In the genomic region with DNA sequence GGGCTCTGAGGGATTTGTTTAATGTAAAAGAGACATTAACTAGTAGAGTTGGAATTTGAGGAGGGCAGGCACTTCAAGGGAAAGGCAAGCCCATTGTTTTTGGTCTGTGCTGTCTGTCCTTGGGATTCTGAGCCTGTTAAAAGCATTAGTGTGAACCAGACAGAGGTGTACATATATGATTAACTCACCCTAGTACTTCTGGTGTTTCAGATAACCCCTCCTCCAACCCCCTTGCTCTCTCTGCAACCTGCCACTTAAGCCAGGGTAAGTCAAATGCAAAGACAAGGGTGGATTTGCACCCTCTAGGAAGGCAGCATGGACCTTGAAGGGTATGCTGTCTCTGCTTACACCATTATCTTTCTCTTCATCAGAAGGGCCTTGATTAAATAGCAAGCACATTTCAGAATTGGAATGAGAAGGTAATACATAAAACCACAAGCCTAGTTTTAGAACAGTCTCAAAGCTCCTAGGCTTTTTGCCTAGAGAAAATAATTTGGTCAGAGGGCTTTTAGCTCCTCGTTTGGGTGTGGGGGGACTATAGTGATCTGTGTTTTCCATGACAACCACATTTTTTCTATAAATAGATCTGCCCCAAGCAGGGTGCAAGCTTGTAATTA, we compare ENCODE assay signal across 20 cellular contexts.
DNase-seq lines count a peak whose midpoint lies in the region; ATAC-seq, FAIRE-seq and TF ChIP-seq lines count a peak whose summit lies in the region.
"Had no signal": no experiment of that assay in that cellular context is flagged by ENCODE, and none has a peak within 500 bp of the region (broad histone marks: within the 10 kb centered on the region; RNA-seq: fewer than 3 reads in every experiment).

No MANE protein-coding gene starts in this region.

- no peak overlapping the region for H2BK5ac ChIP-seq in H1 (ENCODE audit: low read depth, low read length)

- H2AFZ ChIP-seq in H1 (ENCODE audit: low read length) = peak overlapping the region; percentile 67

- no peak overlapping the region for H3K18ac ChIP-seq in H1 (ENCODE audit: extremely low read depth, low read length)

- no peaks in the 10 kb centered on the region for H3K27me3 ChIP-seq in H1 (replicated peaks in 1 of 4; ENCODE audit: control insufficient read depth in 3 of 4, extremely low read depth in 1 of 4, insufficient read depth in 3 of 4, low read length in 3 of 4)
- H3K27me3 ChIP-seq in tibial nerve = no peaks in the 10 kb centered on the region
- H3K27me3 ChIP-seq: cardiac muscle cell, heart right ventricle, upper lobe of left lung had no signal

- no peaks in the 10 kb centered on the region for H3K36me3 ChIP-seq in H1 (ENCODE audit: control insufficient read depth in 2 of 4, insufficient read depth in 4 of 4, low read length in 3 of 4)
- H3K36me3 ChIP-seq in tibial nerve = no peaks in the 10 kb centered on the region
- H3K36me3 ChIP-seq: cardiac muscle cell, heart right ventricle, upper lobe of left lung had no signal

- no peak overlapping the region for H3K56ac ChIP-seq in H1 (replicated peaks; ENCODE audit: insufficient read length, low read depth, low read length)

- H3K4me1 ChIP-seq in H1 (replicated peaks in 1 of 4; ENCODE audit: control insufficient read depth in 3 of 4, insufficient read depth in 4 of 4, low read length in 3 of 4) = no peaks in the 10 kb centered on the region
- H3K4me1 ChIP-seq in tibial nerve = no peaks in the 10 kb centered on the region

- H3K27ac ChIP-seq in H1 (ENCODE audit: low read depth, low read length) = no peak overlapping the region
- no peak overlapping the region for H3K27ac ChIP-seq in tibial nerve
- H3K27ac ChIP-seq: cardiac muscle cell, heart right ventricle, upper lobe of left lung had no signal

- CTCF ChIA-PET in H1 (lab: Charles Lee; ENCODE audit: partially characterized antibody) = no interaction called here

- H3K4me2 ChIP-seq in H1 (ENCODE audit: insufficient read depth in 1 of 2, low read depth in 2 of 2, low read length in 2 of 2) = no peak overlapping the region

- no peak overlapping the region for H2BK12ac ChIP-seq in H1 (ENCODE audit: low read depth, low read length)

- H3K4me3 ChIP-seq in H1 (ENCODE audit: extremely low read depth in 1 of 4, insufficient read depth in 2 of 4, low read depth in 3 of 4, low read length in 4 of 4) (no peak overlapping the region), tibial nerve (no peak overlapping the region)
- H3K4me3 ChIP-seq: cardiac muscle cell, heart right ventricle, upper lobe of left lung had no signal

- DNase-seq in H1 (ENCODE audit: low read depth in 1 of 2, low spot score in 2 of 2) (no peak), tibial nerve (ENCODE audit: low spot score in 2 of 2) (no peak), anterior cingulate cortex (lab: John Stamatoyannopoulos, UW) (no peak), NCI-H1417 treated with DMSO at 0.1 percent for 48 hours (lab: John Stamatoyannopoulos, UW) (no peak)
- DNase-seq: activated CD4-positive, alpha-beta memory T cell treated with anti-CD3 and anti-CD28 coated beads for 36 hours; activated naive CD8-positive, alpha-beta T cell treated with anti-CD3 and anti-CD28 coated beads, Interleukin-2, amount 10 ng/mL, durations not matched to agents 7 days and 5 days; C1 segment of cervical spinal cord; DMS79; heart right ventricle; NCI-H2171; NCI-H748 treated with DMSO at 0.1 percent for 48 hours; stimulated activated naive CD4-positive, alpha-beta T cell; upper lobe of left lung had no signal

- H3K14ac ChIP-seq in H1 (ENCODE audit: insufficient read length) = no peak overlapping the region

- H3K79me2 ChIP-seq in H1 (ENCODE audit: control insufficient read depth in 1 of 2, insufficient read depth in 2 of 2, low read length in 2 of 2) = no peaks in the 10 kb centered on the region

- no peak overlapping the region for H4K5ac ChIP-seq in H1 (ENCODE audit: insufficient read length, low read depth, low read length)

- H2BK15ac ChIP-seq in H1 (ENCODE audit: low read length) = no peak overlapping the region

- no peak for TF ChIP-seq RAD21 in H1 (IDR thresholded peaks at IDR 0.05 in 1 of 2, conservative IDR thresholded peaks at IDR 0.05 in 1 of 2; ENCODE audit: low read depth in 2 of 2, low read length in 2 of 2)

- 100% methylated on average over 1 of the region's 1 CpG; no CpG with 5 or more reads in 1 of the 2 experiments for WGBS in H1 (ENCODE audit: extremely low coverage in 1 of 2, insufficient coverage in 1 of 2, insufficient read length in 1 of 2, insufficient replicate concordance in 2 of 2, low coverage in 1 of 2, low lambda C conversion rate in 2 of 2, missing lambda C conversion rate in 1 of 2), 2 experiments
- WGBS in tibial nerve, 2 donors = 24 to 32% methylated on average over 1 of the region's 1 CpG

- H3K23me2 ChIP-seq in H1 (ENCODE audit: low read depth, low read length) = no peaks in the 10 kb centered on the region

- FAIRE-seq in H1 (lab: Jason Lieb, UNC) = no peak
- FAIRE-seq: HepG2, islet of Langerhans had no signal

- H4K91ac ChIP-seq in H1 (replicated peaks; ENCODE audit: insufficient read length, low read length) = no peak overlapping the region

- TF ChIP-seq EP300 in H1 (IDR thresholded peaks at IDR 0.05; ENCODE audit: borderline replicate concordance in 1 of 2, low read depth in 2 of 2, low read length in 2 of 2) = no peak
- no peak for TF ChIP-seq EP300 in tibial nerve (IDR thresholded peaks at IDR 0.05)

- H3K79me1 ChIP-seq in H1 (ENCODE audit: low read depth, low read length) = no peaks in the 10 kb centered on the region

- no peak overlapping the region for H2BK20ac ChIP-seq in H1 (ENCODE audit: low read length)

- no peak for TF ChIP-seq POLR2A in H1 (IDR thresholded peaks at IDR 0.05; ENCODE audit: control extremely low read depth in 1 of 2, low read depth in 2 of 2, low read length in 2 of 2)
- no peak for TF ChIP-seq POLR2A in tibial nerve (IDR thresholded peaks at IDR 0.05)

- no peak overlapping the region for H3K4ac ChIP-seq in H1 (replicated peaks; ENCODE audit: insufficient read length, low read depth, low read length)

- no peak overlapping the region for H2AK5ac ChIP-seq in H1 (ENCODE audit: low read depth, low read length)

- no peak overlapping the region for H4K8ac ChIP-seq in H1 (ENCODE audit: extremely low read depth, insufficient read depth, low read length)

- no peak overlapping the region for H3K23ac ChIP-seq in H1 (ENCODE audit: insufficient read length)

- H3K9me3 ChIP-seq in H1 (ENCODE audit: insufficient read depth in 2 of 2, low read depth in 1 of 2, low read length in 1 of 2) = peaks cover 13 to 16% of the 10 kb centered on the region in 2 experiments
- peaks cover 0 to 25% (median 3%) of the 10 kb centered on the region in 4 donors for H3K9me3 ChIP-seq in tibial nerve

- no peak overlapping the region for H2BK120ac ChIP-seq in H1 (replicated peaks; ENCODE audit: low read depth, low read length)

- no peak overlapping the region for H3K9ac ChIP-seq in H1 (replicated peaks in 1 of 4; ENCODE audit: extremely low read depth in 1 of 4, low read depth in 3 of 4, low read length in 3 of 4)

- H4K20me1 ChIP-seq in H1 (replicated peaks in 1 of 2; ENCODE audit: control insufficient read depth in 1 of 2, insufficient read depth in 2 of 2, low read length in 2 of 2) = no peaks in the 10 kb centered on the region

- no peak for TF ChIP-seq CTCF in H1 (IDR thresholded peaks at IDR 0.05; ENCODE audit: control extremely low read depth in 1 of 3, insufficient read depth in 1 of 3, low read depth in 1 of 3, low read length in 3 of 3)
- TF ChIP-seq CTCF in tibial nerve (IDR thresholded peaks at IDR 0.05) = no peak

- ATAC-seq in GM18907 (IDR thresholded peaks at IDR 0.05; ENCODE audit: unreplicated experiment) (peak; percentile 93), GM21529 (IDR thresholded peaks at IDR 0.05; ENCODE audit: unreplicated experiment) (peak; percentile 69), HG03378 (IDR thresholded peaks at IDR 0.05; ENCODE audit: unreplicated experiment) (peak; percentile 82), GM19035 (IDR thresholded peaks at IDR 0.05; ENCODE audit: unreplicated experiment) (no peak)
- ATAC-seq: heart right ventricle, HepG2 had no signal

- POLR2A ChIA-PET in H1 (lab: Charles Lee; ENCODE audit: partially characterized antibody) = no interaction called here

TF ChIP-seq in H1, 55 proteins besides CTCF, POLR2A, EP300 and RAD21:
- TF ChIP-seq SAP30 (IDR thresholded peaks at IDR 0.05; ENCODE audit: insufficient read depth, insufficient replicate concordance, low read length) (no peak), MAX (IDR thresholded peaks at IDR 0.05) (no peak), CBX8 (IDR thresholded peaks at IDR 0.05; ENCODE audit: borderline replicate concordance, low read depth, low read length) (no peak), MAFK (IDR thresholded peaks at IDR 0.05; ENCODE audit: low read depth, low read length) (no peak), BRCA1 (IDR thresholded peaks at IDR 0.05; ENCODE audit: low read depth, low read length) (no peak), SP1 (IDR thresholded peaks at IDR 0.05; ENCODE audit: low read depth, low read length) (no peak), TEAD4 (IDR thresholded peaks at IDR 0.05; ENCODE audit: low read depth, low read length) (no peak), HDAC6 (IDR thresholded peaks at IDR 0.05; ENCODE audit: low read depth, low read length) (no peak), RXRA (IDR thresholded peaks at IDR 0.05; ENCODE audit: insufficient read depth, low read depth, low read length) (no peak), TCF12 (IDR thresholded peaks at IDR 0.05; ENCODE audit: low read depth, low read length) (no peak), RNF2 (IDR thresholded peaks at IDR 0.05; ENCODE audit: borderline replicate concordance, low read depth, low read length, missing control alignments, poor library complexity, severe bottlenecking) (no peak)
- TF ChIP-seq, protein P1, sequence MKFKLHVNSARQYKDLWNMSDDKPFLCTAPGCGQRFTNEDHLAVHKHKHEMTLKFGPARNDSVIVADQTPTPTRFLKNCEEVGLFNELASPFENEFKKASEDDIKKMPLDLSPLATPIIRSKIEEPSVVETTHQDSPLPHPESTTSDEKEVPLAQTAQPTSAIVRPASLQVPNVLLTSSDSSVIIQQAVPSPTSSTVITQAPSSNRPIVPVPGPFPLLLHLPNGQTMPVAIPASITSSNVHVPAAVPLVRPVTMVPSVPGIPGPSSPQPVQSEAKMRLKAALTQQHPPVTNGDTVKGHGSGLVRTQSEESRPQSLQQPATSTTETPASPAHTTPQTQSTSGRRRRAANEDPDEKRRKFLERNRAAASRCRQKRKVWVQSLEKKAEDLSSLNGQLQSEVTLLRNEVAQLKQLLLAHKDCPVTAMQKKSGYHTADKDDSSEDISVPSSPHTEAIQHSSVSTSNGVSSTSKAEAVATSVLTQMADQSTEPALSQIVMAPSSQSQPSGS (IDR thresholded peaks at IDR 0.05; ENCODE audit: low read length) = no peak
TF ChIP-seq in H1: peak in this region for 0.
